Comparison of ENCODE assay signal across 8 cellular contexts in genomic region chr16:88856828-88857727, GRCh38. TPM values are rescaled to one million over a fixed set of nuclear protein-coding genes. Genes with fewer than 3 reads are reported as not detected.
DNase-seq lines count a peak whose midpoint lies in the region; ATAC-seq lines count a peak whose summit lies in the region.

Gene GALNS, minus strand, starts transcription at chr16:88856947. Its CDS starts 70 bp downstream, at chr16:88856877.
Gene TRAPPC2L, plus strand, starts transcription at chr16:88857127. Its CDS starts 24 bp downstream, at chr16:88857151.

- POLR2A ChIA-PET in CD8-positive, alpha-beta memory T cell (lab: Charles Lee) = interaction anchor here (0.8 to 1.9 kb wide), 11 partner anchors 44 to 361 kb away, joined by 3 to 9 read pairs (median 6); partner anchors contain the start of genes APRT, CDH15 and ZNF778

- no peaks in the 10 kb centered on the region for H3K9me3 ChIP-seq in CD8-positive, alpha-beta memory T cell (ENCODE audit: low read length)

- H3K36me3 ChIP-seq in CD8-positive, alpha-beta memory T cell (ENCODE audit: insufficient read depth, low read length) = peaks cover 23% of the 10 kb centered on the region

- peaks cover 0 to 53% (median 1%) of the 10 kb centered on the region in 3 donors for H3K36me3 Mint-ChIP-seq in CD8-positive, alpha-beta memory T cell

- peaks cover 33% of the 10 kb centered on the region for H3K4me1 ChIP-seq in CD8-positive, alpha-beta memory T cell (ENCODE audit: insufficient read depth, low read length)

- H3K4me1 Mint-ChIP-seq in CD8-positive, alpha-beta memory T cell = peaks cover 24 to 48% (median 38%) of the 10 kb centered on the region in 3 donors

- H3K27ac Mint-ChIP-seq in CD8-positive, alpha-beta memory T cell = peak within 1 kb of the TSS; percentile 81 to 100 (median 98)

- H3K27ac ChIP-seq in CD8-positive, alpha-beta memory T cell (ENCODE audit: low read depth, low read length) = peak within 1 kb of the TSS; percentile 89

- peak; percentile 97 to 100 (median 98) for DNase-seq in CD8-positive, alpha-beta memory T cell
- DNase-seq in HT-29 (ENCODE audit: low spot score) (peak; percentile 96), lung microvascular endothelial cell (ENCODE audit: low read depth in 2 of 2) (peak; percentile 97 to 98)
- DNase-seq in NK-92 treated with Interleukin-12 subunit alpha and Interleukin-12 subunit beta, amount 100 ng/mL, for 24 hours (lab: John Stamatoyannopoulos, UW) = peak; percentile 96
- peak; percentile 100 for DNase-seq in activated CD8-positive, alpha-beta memory T cell treated with anti-CD3 and anti-CD28 coated beads for 24 hours
- DNase-seq in effector CD4-positive, alpha-beta T cell = peak; percentile 98
- DNase-seq in stimulated activated CD4-positive, alpha-beta T cell treated with anti-CD3 and anti-CD28 coated beads, TNF-alpha, amount 100 ng/mL, for 4 hours (ENCODE audit: low read depth in 3 of 3) = peak; percentile 98 to 99 (median 99)

- H3K27me3 Mint-ChIP-seq in CD8-positive, alpha-beta memory T cell = peaks cover 0 to 2% of the 10 kb centered on the region in 2 donors

- peak; percentile 77 for ATAC-seq in GM19468 (IDR thresholded peaks at IDR 0.05; ENCODE audit: extremely low read depth, unreplicated experiment)

- CTCF ChIA-PET in CD8-positive, alpha-beta memory T cell (lab: Charles Lee) = interaction anchor here (0.8 to 2.8 kb wide), 23 partner anchors 17 to 359 kb away, joined by 3 to 43 read pairs (median 5); partner anchors contain the start of gene APRT

- no peaks in the 10 kb centered on the region for H3K27me3 ChIP-seq in CD8-positive, alpha-beta memory T cell (ENCODE audit: insufficient read depth, low read length, poor library complexity, severe bottlenecking)

- H3K4me3 ChIP-seq in CD8-positive, alpha-beta memory T cell (ENCODE audit: low read length) = peak within 1 kb of the TSS; percentile 97

- peak within 1 kb of the TSS; percentile 93 to 100 (median 98) for H3K4me3 Mint-ChIP-seq in CD8-positive, alpha-beta memory T cell

- H3K9me3 Mint-ChIP-seq in CD8-positive, alpha-beta memory T cell = no peaks in the 10 kb centered on the region

RNA-seq across cellular contexts. Expression of gene GALNS, which starts in this region (rescaled TPM):
- total RNA-seq in CD8-positive, alpha-beta memory T cell = 10 to 100 TPM; 19.2 to 22.5 TPM
- 13.0 TPM for polyA plus RNA-seq in CD8-positive, alpha-beta memory T cell
- 14.1 and 18.4 TPM in 2 replicates for total RNA-seq in HT-29 (2014; rRNA removed; shearing (Covaris generic))
- total RNA-seq in lung microvascular endothelial cell = 12.0 and 17.1 TPM in 2 replicates

RNA-seq across cellular contexts. Expression of gene TRAPPC2L, which starts in this region (rescaled TPM):
- 100 to 1,000 TPM in 1 of 2 experiments, 10 to 100 TPM in 1; 90.0 to 104 TPM for total RNA-seq in CD8-positive, alpha-beta memory T cell
- 106 TPM for polyA plus RNA-seq in CD8-positive, alpha-beta memory T cell
- total RNA-seq in HT-29 (2014; rRNA removed; shearing (Covaris generic)) = 120 and 125 TPM in 2 replicates
- total RNA-seq in lung microvascular endothelial cell = 35.9 and 49.5 TPM in 2 replicates

Comparison
In these comparisons a context has a peak if more than half of its experiments do, and no peak if none do; other contexts are left out.
1. Peak in every context shown above with its lines: DNase-seq, ATAC-seq, H3K4me3 ChIP-seq and H3K27ac ChIP-seq.